ENCODE assay signal across 20 cellular contexts in genomic region chr6:167505199-167505598, GRCh38.
"Had no signal": no experiment of that assay in that cellular context is flagged by ENCODE, and none has a peak within 500 bp of the region (broad histone marks: within the 10 kb centered on the region; RNA-seq: fewer than 3 reads in every experiment).

No MANE protein-coding gene starts in this region.

- DNase-seq: hypothalamus; immature natural killer cell; kidney; left colon; left lung; mesendoderm; naive B cell; nucleus accumbens; psoas muscle; sigmoid colon; small intestine; spleen; stimulated activated CD4-positive, alpha-beta T cell treated with anti-CD3 and anti-CD28 coated beads, Interleukin-4, amount 100 ng/mL, for 24 hours; stimulated activated naive CD4-positive, alpha-beta T cell; tibial artery; trophoblast cell; uterus had no signal

- ATAC-seq: left colon; left lung; natural killer cell treated with Interleukin-12 subunit alpha and Interleukin-12 subunit beta and Interleukin-15 and Interleukin-18, amount 100 ng/mL, for 72 hours; pancreas; stimulated activated effector memory CD8-positive, alpha-beta T cell treated with anti-CD3 and anti-CD28 coated beads, Interleukin-12 subunit alpha, Interleukin-12 subunit beta, amount 100 ng/mL, for 72 hours had no signal
